1 cellular context compared by ENCODE assay signal in the genomic region with DNA sequence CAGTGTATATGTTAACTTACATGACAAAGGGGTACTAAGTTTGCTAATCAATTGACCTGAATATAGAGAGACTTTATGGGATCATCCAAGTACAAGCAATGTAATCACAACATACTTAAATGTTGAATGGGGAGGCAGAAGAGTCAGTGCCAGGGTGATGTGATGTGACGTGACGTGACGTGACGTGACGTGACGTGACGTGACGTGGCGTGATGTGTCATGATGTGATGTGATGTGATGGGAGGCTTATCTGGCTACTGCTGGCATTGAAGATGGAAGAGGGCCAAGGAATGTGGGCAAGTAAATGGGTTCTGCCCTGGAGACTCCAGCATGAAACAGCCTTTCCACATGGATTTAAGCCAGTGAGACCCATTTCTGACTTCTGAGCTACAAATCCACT.
TF ChIP-seq lines count a peak whose summit lies in the region.

No MANE protein-coding gene starts in this region.

TF ChIP-seq in H1, 55 proteins besides CTCF, POLR2A, EP300 and RAD21 (continued from another document):
- TF ChIP-seq, protein P1, sequence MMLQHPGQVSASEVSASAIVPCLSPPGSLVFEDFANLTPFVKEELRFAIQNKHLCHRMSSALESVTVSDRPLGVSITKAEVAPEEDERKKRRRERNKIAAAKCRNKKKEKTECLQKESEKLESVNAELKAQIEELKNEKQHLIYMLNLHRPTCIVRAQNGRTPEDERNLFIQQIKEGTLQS (IDR thresholded peaks at IDR 0.05; ENCODE audit: insufficient read depth, low read depth, low read length), result no peak
- TF ChIP-seq TCF12 (IDR thresholded peaks at IDR 0.05; ENCODE audit: low read depth, low read length) (no peak), TAF1 (IDR thresholded peaks at IDR 0.05; ENCODE audit: low read depth, low read length) (no peak), ASH2L (IDR thresholded peaks at IDR 0.05; ENCODE audit: low read length) (no peak), POU5F1 (IDR thresholded peaks at IDR 0.05; ENCODE audit: low read depth, low read length) (no peak), POLR2AphosphoS5 (IDR thresholded peaks at IDR 0.05; ENCODE audit: low read depth, low read length) (no peak), CEBPB (IDR thresholded peaks at IDR 0.05; ENCODE audit: low read depth, low read length) (no peak), CBX8 (IDR thresholded peaks at IDR 0.05; ENCODE audit: borderline replicate concordance, low read depth, low read length) (no peak), HDAC2 (IDR thresholded peaks at IDR 0.05; ENCODE audit: borderline replicate concordance in 1 of 2, low read depth in 2 of 2, low read length in 2 of 2) (no peak), PHF8 (conservative IDR thresholded peaks at IDR 0.05; ENCODE audit: low read depth, low read length) (no peak), BRCA1 (IDR thresholded peaks at IDR 0.05; ENCODE audit: low read depth, low read length) (no peak), TAF7 (optimal IDR thresholded peaks at IDR 0.05; ENCODE audit: borderline replicate concordance, low read depth, low read length) (no peak), JUND (IDR thresholded peaks at IDR 0.05; ENCODE audit: low read length) (no peak), SP4 (IDR thresholded peaks at IDR 0.05; ENCODE audit: low read length) (no peak), CHD2 (IDR thresholded peaks at IDR 0.05; ENCODE audit: low read length) (no peak)
TF ChIP-seq in H1: peak in this region for 0.
